ENCODE assay signal across 9 cellular contexts in the genomic region with DNA sequence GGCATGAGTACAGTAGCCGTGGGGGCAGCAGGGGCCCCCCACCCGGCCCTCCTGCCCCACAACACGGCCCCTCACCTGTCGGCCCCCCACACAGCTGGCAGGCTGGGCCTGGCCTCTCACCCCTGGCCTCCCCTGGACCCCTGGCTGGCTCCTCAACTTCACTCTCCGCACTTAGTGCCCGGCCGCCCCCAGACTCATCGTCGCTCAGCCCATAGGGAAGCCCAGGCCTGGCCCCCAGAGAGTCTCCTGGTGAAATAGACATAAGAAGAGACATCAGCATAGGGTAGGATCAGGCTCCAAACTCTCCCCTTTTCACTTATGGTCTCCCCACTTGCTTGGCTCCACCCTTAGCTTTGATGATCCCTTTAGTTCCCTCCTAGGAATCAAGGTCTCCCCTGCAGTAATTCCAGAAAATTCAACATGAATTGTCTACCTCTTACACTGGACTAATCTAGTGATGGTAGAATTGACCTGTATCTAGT. TPM values are rescaled to one million over a fixed set of nuclear protein-coding genes. Genes with fewer than 3 reads are reported as not detected.
DNase-seq lines count a peak whose midpoint lies in the region; ATAC-seq and TF ChIP-seq lines count a peak whose summit lies in the region.
"Had no signal": no experiment of that assay in that cellular context is flagged by ENCODE, and none has a peak within 500 bp of the region (broad histone marks: within the 10 kb centered on the region; RNA-seq: fewer than 3 reads in every experiment).

No MANE protein-coding gene starts in this region.

- H3K27ac ChIP-seq in C4-2B = peak overlapping the region; percentile 5; the same call in 1 of the 2 replicates

- H3K27ac Mint-ChIP-seq in IgD-negative memory B cell (peak overlapping the region in 2 of 3 donors; percentile 90 to 91), chondrocyte (ENCODE audit: unreplicated experiment) (peak overlapping the region; percentile 98)
- H3K27ac Mint-ChIP-seq in natural killer cell treated with Interleukin-12 subunit alpha and Interleukin-12 subunit beta and Interleukin-15 and Interleukin-18, amount 100 ng/mL, for 72 hours = peak overlapping the region; percentile 93 to 95

- TF ChIP-seq CTCF in C4-2B (conservative IDR thresholded peaks at IDR 0.05) = no peak
- no peak for TF ChIP-seq CTCF in chondrocyte (IDR thresholded peaks at IDR 0.05)

- H3K9me3 Mint-ChIP-seq in IgD-negative memory B cell (no peaks in the 10 kb centered on the region), chondrocyte (ENCODE audit: low read depth) (no peaks in the 10 kb centered on the region)
- H3K9me3 Mint-ChIP-seq in natural killer cell treated with Interleukin-12 subunit alpha and Interleukin-12 subunit beta and Interleukin-15 and Interleukin-18, amount 100 ng/mL, for 72 hours = no peaks in the 10 kb centered on the region

- ATAC-seq in natural killer cell treated with Interleukin-12 subunit alpha and Interleukin-12 subunit beta and Interleukin-15 and Interleukin-18, amount 100 ng/mL, for 72 hours = no peak

- H3K4me1 Mint-ChIP-seq in IgD-negative memory B cell (peaks cover 9 to 23% (median 18%) of the 10 kb centered on the region in 3 donors), chondrocyte (ENCODE audit: low read depth) (peaks cover 33% of the 10 kb centered on the region)
- peaks cover 20 to 33% of the 10 kb centered on the region in 2 donors for H3K4me1 Mint-ChIP-seq in natural killer cell treated with Interleukin-12 subunit alpha and Interleukin-12 subunit beta and Interleukin-15 and Interleukin-18, amount 100 ng/mL, for 72 hours (ENCODE audit: low read depth in 2 of 2)

- DNase-seq in chondrocyte (ENCODE audit: low spot score) (no peak), HK-2 (ENCODE audit: unreplicated experiment) (no peak), Kasumi-1 (lab: John Stamatoyannopoulos, UW) (no peak)
- DNase-seq in natural killer cell treated with Interleukin-12 subunit alpha and Interleukin-12 subunit beta and Interleukin-15 and Interleukin-18, amount 100 ng/mL, for 72 hours (ENCODE audit: low spot score) = no peak
- no peak for DNase-seq in stimulated activated CD4-positive, alpha-beta T cell treated with anti-CD3 and anti-CD28 coated beads, Interleukin-4, amount 100 ng/mL, for 4 hours
- no peak for DNase-seq in stimulated activated CD4-positive, alpha-beta T cell treated with anti-CD3 and anti-CD28 coated beads, Interleukin-2, amount 100 ng/mL, for 48 hours
- DNase-seq: central memory CD4-positive, alpha-beta T cell had no signal

- peak overlapping the region in 1 of 4 donors; percentile 79 for H3K4me3 Mint-ChIP-seq in IgD-negative memory B cell
- peak overlapping the region; percentile 85 for H3K4me3 Mint-ChIP-seq in chondrocyte (ENCODE audit: unreplicated experiment)
- peak overlapping the region; percentile 87 for H3K4me3 Mint-ChIP-seq in natural killer cell treated with Interleukin-12 subunit alpha and Interleukin-12 subunit beta and Interleukin-15 and Interleukin-18, amount 100 ng/mL, for 72 hours

- H3K27me3 Mint-ChIP-seq in IgD-negative memory B cell = no peaks in the 10 kb centered on the region
- no peaks in the 10 kb centered on the region for H3K27me3 Mint-ChIP-seq in chondrocyte (ENCODE audit: low read depth)
- no peaks in the 10 kb centered on the region for H3K27me3 Mint-ChIP-seq in natural killer cell treated with Interleukin-12 subunit alpha and Interleukin-12 subunit beta and Interleukin-15 and Interleukin-18, amount 100 ng/mL, for 72 hours

- peaks cover 2% of the 10 kb centered on the region for H3K36me3 Mint-ChIP-seq in IgD-negative memory B cell
- peaks cover 26% of the 10 kb centered on the region for H3K36me3 Mint-ChIP-seq in chondrocyte (ENCODE audit: low read depth)
- peaks cover 11% of the 10 kb centered on the region for H3K36me3 Mint-ChIP-seq in natural killer cell treated with Interleukin-12 subunit alpha and Interleukin-12 subunit beta and Interleukin-15 and Interleukin-18, amount 100 ng/mL, for 72 hours

RNA-seq across cellular contexts. Expression of gene ZNF513, which starts 1.7 kb away (rescaled TPM):
- polyA plus RNA-seq in IgD-negative memory B cell = 4.8 TPM
- 15.3 to 23.2 TPM (median 15.5 TPM) in 3 replicates for total RNA-seq in chondrocyte
- 10 to 100 TPM; 21.8 to 23.6 TPM for total RNA-seq in natural killer cell treated with Interleukin-12 subunit alpha and Interleukin-12 subunit beta and Interleukin-15 and Interleukin-18, amount 100 ng/mL, for 72 hours

RNA-seq across cellular contexts. Expression of gene SNX17, which starts 8.4 kb away (rescaled TPM):
- 219 TPM for polyA plus RNA-seq in IgD-negative memory B cell
- 108 to 130 TPM (median 111 TPM) in 3 replicates for total RNA-seq in chondrocyte
- total RNA-seq in natural killer cell treated with Interleukin-12 subunit alpha and Interleukin-12 subunit beta and Interleukin-15 and Interleukin-18, amount 100 ng/mL, for 72 hours = 100 to 1,000 TPM; 100 to 113 TPM

RNA-seq across cellular contexts. Expression of gene EIF2B4, which starts 8.7 kb away (rescaled TPM):
- polyA plus RNA-seq in IgD-negative memory B cell = 35.0 TPM
- 43.1 to 46.2 TPM (median 44.0 TPM) in 3 replicates for total RNA-seq in chondrocyte
- total RNA-seq in natural killer cell treated with Interleukin-12 subunit alpha and Interleukin-12 subunit beta and Interleukin-15 and Interleukin-18, amount 100 ng/mL, for 72 hours = 10 to 100 TPM; 49.5 to 52.0 TPM

RNA-seq across cellular contexts. Expression of gene GTF3C2, which starts 22.3 kb away (rescaled TPM):
- polyA plus RNA-seq in IgD-negative memory B cell = 38.6 TPM
- 42.0 to 55.3 TPM (median 43.2 TPM) in 3 replicates for total RNA-seq in chondrocyte
- total RNA-seq in natural killer cell treated with Interleukin-12 subunit alpha and Interleukin-12 subunit beta and Interleukin-15 and Interleukin-18, amount 100 ng/mL, for 72 hours = 100 to 1,000 TPM in 1 of 2 donors, 10 to 100 TPM in 1; 85.4 to 107 TPM

RNA-seq across cellular contexts. Expression of gene PPM1G, which starts 30.5 kb away (rescaled TPM):
- 80.1 TPM for polyA plus RNA-seq in IgD-negative memory B cell
- 55.7 to 72.8 TPM (median 59.4 TPM) in 3 replicates for total RNA-seq in chondrocyte
- 100 to 1,000 TPM; 110 to 158 TPM for total RNA-seq in natural killer cell treated with Interleukin-12 subunit alpha and Interleukin-12 subunit beta and Interleukin-15 and Interleukin-18, amount 100 ng/mL, for 72 hours
